ENCODE assay signal across 1 cellular context in the genomic region with DNA sequence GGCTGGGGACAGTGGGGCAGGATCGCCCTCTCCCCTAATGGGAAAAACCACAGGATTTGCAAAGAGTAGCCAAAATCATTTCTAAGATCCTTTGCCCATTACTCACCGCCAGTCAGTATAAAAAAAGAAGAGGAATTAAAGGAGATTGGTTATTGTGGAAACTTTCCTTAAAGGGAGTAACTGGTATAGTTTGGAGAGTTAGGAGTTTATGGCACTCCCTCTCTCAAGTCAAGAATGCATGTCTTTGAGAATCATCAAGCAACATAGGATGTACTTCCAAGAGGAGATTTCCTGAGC.
TF ChIP-seq lines count a peak whose summit lies in the region.

No MANE protein-coding gene starts in this region.

TF ChIP-seq in SK-N-SH treated with all-trans-retinoic acid at 6 μM for 48 hours, 23 proteins besides CTCF, POLR2A, EP300 and RAD21:
- TF ChIP-seq TOX (CRISPR knock-in tag; IDR thresholded peaks at IDR 0.05; ENCODE audit: borderline replicate concordance): no peak
- TF ChIP-seq TCF4 (CRISPR knock-in tag; IDR thresholded peaks at IDR 0.05; ENCODE audit: borderline replicate concordance): no peak
- no peak for TF ChIP-seq CSDC2 (CRISPR knock-in tag; IDR thresholded peaks at IDR 0.05)
- TF ChIP-seq, protein P1, sequence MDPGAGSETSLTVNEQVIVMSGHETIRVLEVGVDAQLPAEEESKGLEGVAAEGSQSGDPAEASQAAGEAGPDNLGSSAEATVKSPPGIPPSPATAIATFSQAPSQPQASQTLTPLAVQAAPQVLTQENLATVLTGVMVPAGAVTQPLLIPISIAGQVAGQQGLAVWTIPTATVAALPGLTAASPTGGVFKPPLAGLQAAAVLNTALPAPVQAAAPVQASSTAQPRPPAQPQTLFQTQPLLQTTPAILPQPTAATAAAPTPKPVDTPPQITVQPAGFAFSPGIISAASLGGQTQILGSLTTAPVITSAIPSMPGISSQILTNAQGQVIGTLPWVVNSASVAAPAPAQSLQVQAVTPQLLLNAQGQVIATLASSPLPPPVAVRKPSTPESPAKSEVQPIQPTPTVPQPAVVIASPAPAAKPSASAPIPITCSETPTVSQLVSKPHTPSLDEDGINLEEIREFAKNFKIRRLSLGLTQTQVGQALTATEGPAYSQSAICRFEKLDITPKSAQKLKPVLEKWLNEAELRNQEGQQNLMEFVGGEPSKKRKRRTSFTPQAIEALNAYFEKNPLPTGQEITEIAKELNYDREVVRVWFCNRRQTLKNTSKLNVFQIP (CRISPR knock-in tag; IDR thresholded peaks at IDR 0.05; ENCODE audit: borderline replicate concordance, low read depth): no peak
- TF ChIP-seq, protein P2, sequence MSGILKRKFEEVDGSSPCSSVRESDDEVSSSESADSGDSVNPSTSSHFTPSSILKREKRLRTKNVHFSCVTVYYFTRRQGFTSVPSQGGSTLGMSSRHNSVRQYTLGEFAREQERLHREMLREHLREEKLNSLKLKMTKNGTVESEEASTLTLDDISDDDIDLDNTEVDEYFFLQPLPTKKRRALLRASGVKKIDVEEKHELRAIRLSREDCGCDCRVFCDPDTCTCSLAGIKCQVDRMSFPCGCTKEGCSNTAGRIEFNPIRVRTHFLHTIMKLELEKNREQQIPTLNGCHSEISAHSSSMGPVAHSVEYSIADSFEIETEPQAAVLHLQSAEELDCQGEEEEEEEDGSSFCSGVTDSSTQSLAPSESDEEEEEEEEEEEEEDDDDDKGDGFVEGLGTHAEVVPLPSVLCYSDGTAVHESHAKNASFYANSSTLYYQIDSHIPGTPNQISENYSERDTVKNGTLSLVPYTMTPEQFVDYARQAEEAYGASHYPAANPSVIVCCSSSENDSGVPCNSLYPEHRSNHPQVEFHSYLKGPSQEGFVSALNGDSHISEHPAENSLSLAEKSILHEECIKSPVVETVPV (CRISPR knock-in tag; IDR thresholded peaks at IDR 0.05): no peak
- no peak for TF ChIP-seq ZNF70 (CRISPR knock-in tag; IDR thresholded peaks at IDR 0.05)
- TF ChIP-seq, protein P3, sequence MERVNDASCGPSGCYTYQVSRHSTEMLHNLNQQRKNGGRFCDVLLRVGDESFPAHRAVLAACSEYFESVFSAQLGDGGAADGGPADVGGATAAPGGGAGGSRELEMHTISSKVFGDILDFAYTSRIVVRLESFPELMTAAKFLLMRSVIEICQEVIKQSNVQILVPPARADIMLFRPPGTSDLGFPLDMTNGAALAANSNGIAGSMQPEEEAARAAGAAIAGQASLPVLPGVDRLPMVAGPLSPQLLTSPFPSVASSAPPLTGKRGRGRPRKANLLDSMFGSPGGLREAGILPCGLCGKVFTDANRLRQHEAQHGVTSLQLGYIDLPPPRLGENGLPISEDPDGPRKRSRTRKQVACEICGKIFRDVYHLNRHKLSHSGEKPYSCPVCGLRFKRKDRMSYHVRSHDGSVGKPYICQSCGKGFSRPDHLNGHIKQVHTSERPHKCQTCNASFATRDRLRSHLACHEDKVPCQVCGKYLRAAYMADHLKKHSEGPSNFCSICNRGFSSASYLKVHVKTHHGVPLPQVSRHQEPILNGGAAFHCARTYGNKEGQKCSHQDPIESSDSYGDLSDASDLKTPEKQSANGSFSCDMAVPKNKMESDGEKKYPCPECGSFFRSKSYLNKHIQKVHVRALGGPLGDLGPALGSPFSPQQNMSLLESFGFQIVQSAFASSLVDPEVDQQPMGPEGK (CRISPR knock-in tag; IDR thresholded peaks at IDR 0.05; ENCODE audit: borderline replicate concordance): no peak
- TF ChIP-seq, protein P4, sequence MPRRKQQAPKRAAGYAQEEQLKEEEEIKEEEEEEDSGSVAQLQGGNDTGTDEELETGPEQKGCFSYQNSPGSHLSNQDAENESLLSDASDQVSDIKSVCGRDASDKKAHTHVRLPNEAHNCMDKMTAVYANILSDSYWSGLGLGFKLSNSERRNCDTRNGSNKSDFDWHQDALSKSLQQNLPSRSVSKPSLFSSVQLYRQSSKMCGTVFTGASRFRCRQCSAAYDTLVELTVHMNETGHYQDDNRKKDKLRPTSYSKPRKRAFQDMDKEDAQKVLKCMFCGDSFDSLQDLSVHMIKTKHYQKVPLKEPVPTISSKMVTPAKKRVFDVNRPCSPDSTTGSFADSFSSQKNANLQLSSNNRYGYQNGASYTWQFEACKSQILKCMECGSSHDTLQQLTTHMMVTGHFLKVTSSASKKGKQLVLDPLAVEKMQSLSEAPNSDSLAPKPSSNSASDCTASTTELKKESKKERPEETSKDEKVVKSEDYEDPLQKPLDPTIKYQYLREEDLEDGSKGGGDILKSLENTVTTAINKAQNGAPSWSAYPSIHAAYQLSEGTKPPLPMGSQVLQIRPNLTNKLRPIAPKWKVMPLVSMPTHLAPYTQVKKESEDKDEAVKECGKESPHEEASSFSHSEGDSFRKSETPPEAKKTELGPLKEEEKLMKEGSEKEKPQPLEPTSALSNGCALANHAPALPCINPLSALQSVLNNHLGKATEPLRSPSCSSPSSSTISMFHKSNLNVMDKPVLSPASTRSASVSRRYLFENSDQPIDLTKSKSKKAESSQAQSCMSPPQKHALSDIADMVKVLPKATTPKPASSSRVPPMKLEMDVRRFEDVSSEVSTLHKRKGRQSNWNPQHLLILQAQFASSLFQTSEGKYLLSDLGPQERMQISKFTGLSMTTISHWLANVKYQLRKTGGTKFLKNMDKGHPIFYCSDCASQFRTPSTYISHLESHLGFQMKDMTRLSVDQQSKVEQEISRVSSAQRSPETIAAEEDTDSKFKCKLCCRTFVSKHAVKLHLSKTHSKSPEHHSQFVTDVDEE (CRISPR knock-in tag; IDR thresholded peaks at IDR 0.05): no peak
- TF ChIP-seq ISL1 (CRISPR knock-in tag; IDR thresholded peaks at IDR 0.05): no peak
- no peak for TF ChIP-seq OSR1 (CRISPR knock-in tag; IDR thresholded peaks at IDR 0.05)
- no peak for TF ChIP-seq GLIS3 (CRISPR knock-in tag; IDR thresholded peaks at IDR 0.05)
- TF ChIP-seq, protein P5, sequence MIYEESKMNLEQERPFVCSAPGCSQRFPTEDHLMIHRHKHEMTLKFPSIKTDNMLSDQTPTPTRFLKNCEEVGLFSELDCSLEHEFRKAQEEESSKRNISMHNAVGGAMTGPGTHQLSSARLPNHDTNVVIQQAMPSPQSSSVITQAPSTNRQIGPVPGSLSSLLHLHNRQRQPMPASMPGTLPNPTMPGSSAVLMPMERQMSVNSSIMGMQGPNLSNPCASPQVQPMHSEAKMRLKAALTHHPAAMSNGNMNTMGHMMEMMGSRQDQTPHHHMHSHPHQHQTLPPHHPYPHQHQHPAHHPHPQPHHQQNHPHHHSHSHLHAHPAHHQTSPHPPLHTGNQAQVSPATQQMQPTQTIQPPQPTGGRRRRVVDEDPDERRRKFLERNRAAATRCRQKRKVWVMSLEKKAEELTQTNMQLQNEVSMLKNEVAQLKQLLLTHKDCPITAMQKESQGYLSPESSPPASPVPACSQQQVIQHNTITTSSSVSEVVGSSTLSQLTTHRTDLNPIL (CRISPR knock-in tag; IDR thresholded peaks at IDR 0.05; ENCODE audit: low read depth): no peak
- no peak for TF ChIP-seq ZFP30 (CRISPR knock-in tag; IDR thresholded peaks at IDR 0.05)
- no peak for TF ChIP-seq PPARA (CRISPR knock-in tag; IDR thresholded peaks at IDR 0.05; ENCODE audit: borderline replicate concordance)
- TF ChIP-seq ZNF8 (CRISPR knock-in tag; IDR thresholded peaks at IDR 0.05): no peak
- TF ChIP-seq BACH2 (CRISPR knock-in tag; IDR thresholded peaks at IDR 0.05; ENCODE audit: borderline replicate concordance): no peak
TF ChIP-seq in SK-N-SH treated with all-trans-retinoic acid at 6 μM for 48 hours: peak in this region for 0.
